Comparison of ENCODE assay signal across 2 cellular contexts in the genomic region with DNA sequence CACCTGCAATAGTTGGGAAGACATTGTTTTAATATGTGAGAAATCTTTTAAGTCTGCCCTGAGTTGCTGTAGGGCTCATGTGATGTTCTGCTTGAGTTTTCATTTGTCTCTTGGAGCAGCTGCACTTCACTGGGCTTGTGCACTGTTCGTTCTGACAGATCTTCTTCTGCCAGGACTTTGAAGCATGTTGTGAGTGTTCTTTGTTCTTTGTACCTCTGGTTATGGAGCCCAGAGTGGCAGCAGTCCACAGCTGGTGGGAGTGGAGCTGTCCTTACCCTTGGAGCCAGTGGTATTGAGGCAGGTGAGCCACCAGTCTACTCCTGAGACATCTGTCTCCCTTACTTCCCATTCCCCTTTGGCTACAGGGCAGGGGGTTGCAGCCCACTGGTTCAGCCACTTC.
TF ChIP-seq lines count a peak whose summit lies in the region.

No MANE protein-coding gene starts in this region.

TF ChIP-seq in liver, 16 proteins besides CTCF, POLR2A, EP300 and RAD21 (continued from another document):
- TF ChIP-seq, protein P1, sequence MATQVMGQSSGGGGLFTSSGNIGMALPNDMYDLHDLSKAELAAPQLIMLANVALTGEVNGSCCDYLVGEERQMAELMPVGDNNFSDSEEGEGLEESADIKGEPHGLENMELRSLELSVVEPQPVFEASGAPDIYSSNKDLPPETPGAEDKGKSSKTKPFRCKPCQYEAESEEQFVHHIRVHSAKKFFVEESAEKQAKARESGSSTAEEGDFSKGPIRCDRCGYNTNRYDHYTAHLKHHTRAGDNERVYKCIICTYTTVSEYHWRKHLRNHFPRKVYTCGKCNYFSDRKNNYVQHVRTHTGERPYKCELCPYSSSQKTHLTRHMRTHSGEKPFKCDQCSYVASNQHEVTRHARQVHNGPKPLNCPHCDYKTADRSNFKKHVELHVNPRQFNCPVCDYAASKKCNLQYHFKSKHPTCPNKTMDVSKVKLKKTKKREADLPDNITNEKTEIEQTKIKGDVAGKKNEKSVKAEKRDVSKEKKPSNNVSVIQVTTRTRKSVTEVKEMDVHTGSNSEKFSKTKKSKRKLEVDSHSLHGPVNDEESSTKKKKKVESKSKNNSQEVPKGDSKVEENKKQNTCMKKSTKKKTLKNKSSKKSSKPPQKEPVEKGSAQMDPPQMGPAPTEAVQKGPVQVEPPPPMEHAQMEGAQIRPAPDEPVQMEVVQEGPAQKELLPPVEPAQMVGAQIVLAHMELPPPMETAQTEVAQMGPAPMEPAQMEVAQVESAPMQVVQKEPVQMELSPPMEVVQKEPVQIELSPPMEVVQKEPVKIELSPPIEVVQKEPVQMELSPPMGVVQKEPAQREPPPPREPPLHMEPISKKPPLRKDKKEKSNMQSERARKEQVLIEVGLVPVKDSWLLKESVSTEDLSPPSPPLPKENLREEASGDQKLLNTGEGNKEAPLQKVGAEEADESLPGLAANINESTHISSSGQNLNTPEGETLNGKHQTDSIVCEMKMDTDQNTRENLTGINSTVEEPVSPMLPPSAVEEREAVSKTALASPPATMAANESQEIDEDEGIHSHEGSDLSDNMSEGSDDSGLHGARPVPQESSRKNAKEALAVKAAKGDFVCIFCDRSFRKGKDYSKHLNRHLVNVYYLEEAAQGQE (IDR thresholded peaks at IDR 0.05) = peak; percentile 42
- TF ChIP-seq, protein P2, sequence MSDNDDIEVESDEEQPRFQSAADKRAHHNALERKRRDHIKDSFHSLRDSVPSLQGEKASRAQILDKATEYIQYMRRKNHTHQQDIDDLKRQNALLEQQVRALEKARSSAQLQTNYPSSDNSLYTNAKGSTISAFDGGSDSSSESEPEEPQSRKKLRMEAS (IDR thresholded peaks at IDR 0.05) = peak; percentile 55
- TF ChIP-seq RXRA (IDR thresholded peaks at IDR 0.05) = peak in 1 of 2 donors; percentile 67
- TF ChIP-seq, protein P3, sequence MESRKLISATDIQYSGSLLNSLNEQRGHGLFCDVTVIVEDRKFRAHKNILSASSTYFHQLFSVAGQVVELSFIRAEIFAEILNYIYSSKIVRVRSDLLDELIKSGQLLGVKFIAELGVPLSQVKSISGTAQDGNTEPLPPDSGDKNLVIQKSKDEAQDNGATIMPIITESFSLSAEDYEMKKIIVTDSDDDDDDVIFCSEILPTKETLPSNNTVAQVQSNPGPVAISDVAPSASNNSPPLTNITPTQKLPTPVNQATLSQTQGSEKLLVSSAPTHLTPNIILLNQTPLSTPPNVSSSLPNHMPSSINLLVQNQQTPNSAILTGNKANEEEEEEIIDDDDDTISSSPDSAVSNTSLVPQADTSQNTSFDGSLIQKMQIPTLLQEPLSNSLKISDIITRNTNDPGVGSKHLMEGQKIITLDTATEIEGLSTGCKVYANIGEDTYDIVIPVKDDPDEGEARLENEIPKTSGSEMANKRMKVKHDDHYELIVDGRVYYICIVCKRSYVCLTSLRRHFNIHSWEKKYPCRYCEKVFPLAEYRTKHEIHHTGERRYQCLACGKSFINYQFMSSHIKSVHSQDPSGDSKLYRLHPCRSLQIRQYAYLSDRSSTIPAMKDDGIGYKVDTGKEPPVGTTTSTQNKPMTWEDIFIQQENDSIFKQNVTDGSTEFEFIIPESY (IDR thresholded peaks at IDR 0.05) = no peak
- TF ChIP-seq YY1 (IDR thresholded peaks at IDR 0.05) = peak; percentile 62
- no peak for TF ChIP-seq FOXA2 (IDR thresholded peaks at IDR 0.05)
- TF ChIP-seq HNF4A (conservative IDR thresholded peaks at IDR 0.05) = peak; percentile 59 to 90
- TF ChIP-seq, protein P4, sequence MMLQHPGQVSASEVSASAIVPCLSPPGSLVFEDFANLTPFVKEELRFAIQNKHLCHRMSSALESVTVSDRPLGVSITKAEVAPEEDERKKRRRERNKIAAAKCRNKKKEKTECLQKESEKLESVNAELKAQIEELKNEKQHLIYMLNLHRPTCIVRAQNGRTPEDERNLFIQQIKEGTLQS (IDR thresholded peaks at IDR 0.05) = no peak

TF ChIP-seq in HepG2, 621 proteins besides CTCF, POLR2A, EP300 and RAD21 (continued from another document):
- TF ChIP-seq ZNF282 (IDR thresholded peaks at IDR 0.05; ENCODE audit: partially characterized antibody) (no peak), ZNF761 (CRISPR knock-in tag; conservative IDR thresholded peaks at IDR 0.05) (no peak), ZNF678 (CRISPR knock-in tag; IDR thresholded peaks at IDR 0.05) (no peak)
- TF ChIP-seq, protein P5, sequence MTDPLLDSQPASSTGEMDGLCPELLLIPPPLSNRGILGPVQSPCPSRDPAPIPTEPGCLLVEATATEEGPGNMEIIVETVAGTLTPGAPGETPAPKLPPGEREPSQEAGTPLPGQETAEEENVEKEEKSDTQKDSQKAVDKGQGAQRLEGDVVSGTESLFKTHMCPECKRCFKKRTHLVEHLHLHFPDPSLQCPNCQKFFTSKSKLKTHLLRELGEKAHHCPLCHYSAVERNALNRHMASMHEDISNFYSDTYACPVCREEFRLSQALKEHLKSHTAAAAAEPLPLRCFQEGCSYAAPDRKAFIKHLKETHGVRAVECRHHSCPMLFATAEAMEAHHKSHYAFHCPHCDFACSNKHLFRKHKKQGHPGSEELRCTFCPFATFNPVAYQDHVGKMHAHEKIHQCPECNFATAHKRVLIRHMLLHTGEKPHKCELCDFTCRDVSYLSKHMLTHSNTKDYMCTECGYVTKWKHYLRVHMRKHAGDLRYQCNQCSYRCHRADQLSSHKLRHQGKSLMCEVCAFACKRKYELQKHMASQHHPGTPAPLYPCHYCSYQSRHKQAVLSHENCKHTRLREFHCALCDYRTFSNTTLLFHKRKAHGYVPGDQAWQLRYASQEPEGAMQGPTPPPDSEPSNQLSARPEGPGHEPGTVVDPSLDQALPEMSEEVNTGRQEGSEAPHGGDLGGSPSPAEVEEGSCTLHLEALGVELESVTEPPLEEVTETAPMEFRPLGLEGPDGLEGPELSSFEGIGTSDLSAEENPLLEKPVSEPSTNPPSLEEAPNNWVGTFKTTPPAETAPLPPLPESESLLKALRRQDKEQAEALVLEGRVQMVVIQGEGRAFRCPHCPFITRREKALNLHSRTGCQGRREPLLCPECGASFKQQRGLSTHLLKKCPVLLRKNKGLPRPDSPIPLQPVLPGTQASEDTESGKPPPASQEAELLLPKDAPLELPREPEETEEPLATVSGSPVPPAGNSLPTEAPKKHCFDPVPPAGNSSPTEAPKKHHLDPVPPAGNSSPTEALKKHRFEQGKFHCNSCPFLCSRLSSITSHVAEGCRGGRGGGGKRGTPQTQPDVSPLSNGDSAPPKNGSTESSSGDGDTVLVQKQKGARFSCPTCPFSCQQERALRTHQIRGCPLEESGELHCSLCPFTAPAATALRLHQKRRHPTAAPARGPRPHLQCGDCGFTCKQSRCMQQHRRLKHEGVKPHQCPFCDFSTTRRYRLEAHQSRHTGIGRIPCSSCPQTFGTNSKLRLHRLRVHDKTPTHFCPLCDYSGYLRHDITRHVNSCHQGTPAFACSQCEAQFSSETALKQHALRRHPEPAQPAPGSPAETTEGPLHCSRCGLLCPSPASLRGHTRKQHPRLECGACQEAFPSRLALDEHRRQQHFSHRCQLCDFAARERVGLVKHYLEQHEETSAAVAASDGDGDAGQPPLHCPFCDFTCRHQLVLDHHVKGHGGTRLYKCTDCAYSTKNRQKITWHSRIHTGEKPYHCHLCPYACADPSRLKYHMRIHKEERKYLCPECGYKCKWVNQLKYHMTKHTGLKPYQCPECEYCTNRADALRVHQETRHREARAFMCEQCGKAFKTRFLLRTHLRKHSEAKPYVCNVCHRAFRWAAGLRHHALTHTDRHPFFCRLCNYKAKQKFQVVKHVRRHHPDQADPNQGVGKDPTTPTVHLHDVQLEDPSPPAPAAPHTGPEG (CRISPR knock-in tag; IDR thresholded peaks at IDR 0.05) = no peak
- TF ChIP-seq, protein P6, sequence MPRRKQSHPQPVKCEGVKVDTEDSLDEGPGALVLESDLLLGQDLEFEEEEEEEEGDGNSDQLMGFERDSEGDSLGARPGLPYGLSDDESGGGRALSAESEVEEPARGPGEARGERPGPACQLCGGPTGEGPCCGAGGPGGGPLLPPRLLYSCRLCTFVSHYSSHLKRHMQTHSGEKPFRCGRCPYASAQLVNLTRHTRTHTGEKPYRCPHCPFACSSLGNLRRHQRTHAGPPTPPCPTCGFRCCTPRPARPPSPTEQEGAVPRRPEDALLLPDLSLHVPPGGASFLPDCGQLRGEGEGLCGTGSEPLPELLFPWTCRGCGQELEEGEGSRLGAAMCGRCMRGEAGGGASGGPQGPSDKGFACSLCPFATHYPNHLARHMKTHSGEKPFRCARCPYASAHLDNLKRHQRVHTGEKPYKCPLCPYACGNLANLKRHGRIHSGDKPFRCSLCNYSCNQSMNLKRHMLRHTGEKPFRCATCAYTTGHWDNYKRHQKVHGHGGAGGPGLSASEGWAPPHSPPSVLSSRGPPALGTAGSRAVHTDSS (CRISPR knock-in tag; conservative IDR thresholded peaks at IDR 0.05) = no peak
- TF ChIP-seq, protein P7, sequence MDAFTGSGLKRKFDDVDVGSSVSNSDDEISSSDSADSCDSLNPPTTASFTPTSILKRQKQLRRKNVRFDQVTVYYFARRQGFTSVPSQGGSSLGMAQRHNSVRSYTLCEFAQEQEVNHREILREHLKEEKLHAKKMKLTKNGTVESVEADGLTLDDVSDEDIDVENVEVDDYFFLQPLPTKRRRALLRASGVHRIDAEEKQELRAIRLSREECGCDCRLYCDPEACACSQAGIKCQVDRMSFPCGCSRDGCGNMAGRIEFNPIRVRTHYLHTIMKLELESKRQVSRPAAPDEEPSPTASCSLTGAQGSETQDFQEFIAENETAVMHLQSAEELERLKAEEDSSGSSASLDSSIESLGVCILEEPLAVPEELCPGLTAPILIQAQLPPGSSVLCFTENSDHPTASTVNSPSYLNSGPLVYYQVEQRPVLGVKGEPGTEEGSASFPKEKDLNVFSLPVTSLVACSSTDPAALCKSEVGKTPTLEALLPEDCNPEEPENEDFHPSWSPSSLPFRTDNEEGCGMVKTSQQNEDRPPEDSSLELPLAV (CRISPR knock-in tag; conservative IDR thresholded peaks at IDR 0.05; ENCODE audit: low read depth) = no peak
TF ChIP-seq in HepG2: peak in this region for 0.
